Comparison of ENCODE assay signal across 8 cellular contexts in genomic region chr12:111812881-111813741, GRCh38. TPM values are rescaled to one million over a fixed set of nuclear protein-coding genes. Genes with fewer than 3 reads are reported as not detected.
DNase-seq lines count a peak whose midpoint lies in the region; ATAC-seq and TF ChIP-seq lines count a peak whose summit lies in the region.

No MANE protein-coding gene starts in this region.

- no peaks in the 10 kb centered on the region for H3K36me3 Mint-ChIP-seq in immature natural killer cell

- peaks cover 0 to 9% (median 0%) of the 10 kb centered on the region in 3 donors for H3K27me3 Mint-ChIP-seq in immature natural killer cell (ENCODE audit: low read depth in 3 of 3)

- ATAC-seq in HG02798 (IDR thresholded peaks at IDR 0.05; ENCODE audit: poor library complexity, unreplicated experiment), result peak; percentile 72
- ATAC-seq in HG03565 (IDR thresholded peaks at IDR 0.05; ENCODE audit: unreplicated experiment), result no peak

- no peaks in the 10 kb centered on the region for H3K9me3 Mint-ChIP-seq in immature natural killer cell

- TF ChIP-seq CTCF in VCaP (conservative IDR thresholded peaks at IDR 0.05), result peak; percentile 94

- peak; percentile 96 for DNase-seq in DMS53 (lab: John Stamatoyannopoulos, UW)
- peak; percentile 87 for DNase-seq in NCI-H2227 (lab: John Stamatoyannopoulos, UW; ENCODE audit: unreplicated experiment)
- peak; percentile 67 to 92 for DNase-seq in T47D (ENCODE audit: low read depth in 1 of 2, low spot score in 1 of 2)
- peak; percentile 41 to 50 (median 46) for DNase-seq in immature natural killer cell
- peak; percentile 54 for DNase-seq in stimulated activated CD4-positive, alpha-beta T cell treated with anti-CD3 and anti-CD28 coated beads, Interleukin-12 subunit alpha, Interleukin-12 subunit beta, amount 100 ng/mL, for 4 hours

- H3K27ac Mint-ChIP-seq in immature natural killer cell, result no peak overlapping the region

- H3K4me1 Mint-ChIP-seq in immature natural killer cell, result peaks cover 6 to 9% of the 10 kb centered on the region in 2 donors

- in situ Hi-C loops in T47D (cut with HindIII; ENCODE audit: low pct_unique_long_range_greater_than_20kb, low sequenced_read_pairs), result no loop called here

- H3K27ac ChIP-seq in VCaP, result peak overlapping the region; percentile 60

- H3K4me3 Mint-ChIP-seq in immature natural killer cell, result peak overlapping the region in 1 of 5 donors; percentile 36

RNA-seq across cellular contexts. Expression of gene MAPKAPK5, which starts 28.9 kb away (rescaled TPM):
- polyA plus RNA-seq in immature natural killer cell, result 10 to 100 TPM; 25.1 to 39.1 (median 36.7) TPM

RNA-seq across cellular contexts. Expression of gene ALDH2, which starts 46.4 kb away (rescaled TPM):
- polyA plus RNA-seq in immature natural killer cell, result 10 to 100 TPM in 1 of 3 donors, 1 to 10 TPM in 2; 1.7 to 18.7 (median 8.2) TPM

Comparison
In these comparisons a context has a peak if more than half of its experiments do, and no peak if none do; other contexts are left out.
1. DNase-seq: peak in every context shown above with its lines; median percentile 96 in DMS53; 87 in NCI-H2227; 80 in T47D; 54 in stimulated activated CD4-positive, alpha-beta T cell treated with anti-CD3 and anti-CD28 coated beads, Interleukin-12 subunit alpha, Interleukin-12 subunit beta, amount 100 ng/mL, for 4 hours; 46 in immature natural killer cell.